Comparison of ENCODE assay signal across 12 cellular contexts in genomic region chr9:89531766-89532165, GRCh38.
"Had no signal": no experiment of that assay in that cellular context is flagged by ENCODE, and none has a peak within 500 bp of the region (broad histone marks: within the 10 kb centered on the region; RNA-seq: fewer than 3 reads in every experiment).

No MANE protein-coding gene starts in this region.

- H3K4me3 ChIP-seq: adrenal gland, heart left ventricle, left lung, SK-N-MC, uterus had no signal

- H3K27ac Mint-ChIP-seq: memory B cell had no signal

- H3K4me3 Mint-ChIP-seq: activated CD8-positive, alpha-beta memory T cell treated with anti-CD3 and anti-CD28 coated beads, Interleukin-2, amount 10 ng/mL, durations not matched to agents 7 days and 5 days; memory B cell had no signal

- H3K36me3 ChIP-seq: adrenal gland, heart left ventricle, left lung, uterus, WERI-Rb-1 had no signal

- DNase-seq: activated CD8-positive, alpha-beta memory T cell treated with anti-CD3 and anti-CD28 coated beads, Interleukin-2, amount 10 ng/mL, durations not matched to agents 7 days and 5 days; adrenal gland; foreskin melanocyte; heart left ventricle; left lung; uterus; WERI-Rb-1 had no signal

- H3K27me3 ChIP-seq: adrenal gland, heart left ventricle, left lung, uterus had no signal

- H3K27ac ChIP-seq: adrenal gland, heart left ventricle, left lung, SK-N-MC, uterus, WERI-Rb-1 had no signal

- FAIRE-seq: endothelial cell of umbilical vein, islet of Langerhans had no signal

- H3K9me3 ChIP-seq: adrenal gland, heart left ventricle, left lung, uterus had no signal

- H3K27me3 Mint-ChIP-seq: activated CD8-positive, alpha-beta memory T cell treated with anti-CD3 and anti-CD28 coated beads, Interleukin-2, amount 10 ng/mL, durations not matched to agents 7 days and 5 days; memory B cell; stimulated activated naive CD8-positive, alpha-beta T cell treated with anti-CD3 and anti-CD28 coated beads, Interleukin-15, amount 100 ng/mL, for 72 hours had no signal

- ATAC-seq: activated CD8-positive, alpha-beta memory T cell treated with anti-CD3 and anti-CD28 coated beads, Interleukin-2, amount 10 ng/mL, durations not matched to agents 7 days and 5 days; heart left ventricle had no signal

- H3K4me1 ChIP-seq: uterus had no signal
